Comparison of ENCODE assay signal across 30 cellular contexts in the genomic region with DNA sequence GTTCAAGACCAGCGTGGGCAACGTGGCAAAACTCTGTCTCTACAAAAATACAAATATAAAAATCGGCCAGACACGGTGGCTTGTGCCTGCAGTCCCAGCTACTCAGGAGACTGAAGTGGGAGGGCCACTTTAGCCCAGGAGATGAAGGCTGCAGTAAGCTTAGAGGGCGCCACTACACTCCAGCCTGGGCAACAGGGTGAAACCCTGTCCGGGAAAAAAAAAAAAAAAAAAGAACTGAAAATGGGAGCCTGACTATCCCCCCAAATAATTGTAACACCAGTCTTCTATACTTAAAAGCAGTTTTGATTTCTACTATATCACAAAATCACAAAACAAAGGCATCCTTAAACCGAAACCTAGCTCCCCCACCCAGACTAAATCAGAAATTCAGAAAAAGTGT.
A peak's percentile ranks its signal among the peaks of the same experiment; 100 is the strongest.
DNase-seq lines count a peak whose midpoint lies in the region; ATAC-seq and TF ChIP-seq lines count a peak whose summit lies in the region.
"Had no signal": no experiment of that assay in that cellular context is flagged by ENCODE, and none has a peak within 500 bp of the region (broad histone marks: within the 10 kb centered on the region; RNA-seq: fewer than 3 reads in every experiment).

No MANE protein-coding gene starts in this region.

- ATAC-seq in HG03432 (IDR thresholded peaks at IDR 0.05; ENCODE audit: unreplicated experiment) = no peak
- ATAC-seq: left colon; stimulated activated effector memory CD8-positive, alpha-beta T cell treated with anti-CD3 and anti-CD28 coated beads, Interleukin-12 subunit alpha, Interleukin-12 subunit beta, amount 100 ng/mL, for 72 hours had no signal

- no peak overlapping the region for H3K4me3 Mint-ChIP-seq in endodermal cell
- H3K4me3 Mint-ChIP-seq in activated CD4-positive, alpha-beta T cell treated with anti-CD3 and anti-CD28 coated beads, Interleukin-2, amount 10 ng/mL, durations not matched to agents 7 days and 5 days = no peak overlapping the region
- H3K4me3 Mint-ChIP-seq: activated CD4-positive, alpha-beta T cell treated with anti-CD3 and anti-CD28 coated beads, Interleukin-2, amount 10 ng/mL, durations not matched to agents 24 days and 14 days; activated naive CD8-positive, alpha-beta T cell treated with anti-CD3 and anti-CD28 coated beads for 36 hours; activated T-cell treated with anti-CD3 and anti-CD28 coated beads, Interleukin-2, amount 50 U/mL, for 24 hours; CD14-positive monocyte; IgD-negative memory B cell; nephron; stimulated activated effector memory CD8-positive, alpha-beta T cell treated with anti-CD3 and anti-CD28 coated beads, Interleukin-12 subunit alpha, Interleukin-12 subunit beta, amount 100 ng/mL, for 72 hours had no signal

- H3K9ac ChIP-seq in SK-N-SH = no peak overlapping the region
- H3K9ac ChIP-seq in endodermal cell (ENCODE audit: extremely low read depth, low read length, poor library complexity, severe bottlenecking) = no peak overlapping the region

- H3K9me3 ChIP-seq in SK-N-SH (no peaks in the 10 kb centered on the region), endodermal cell (ENCODE audit: control insufficient read depth, low read length) (no peaks in the 10 kb centered on the region), osteoblast (ENCODE audit: low read depth, low read length) (no peaks in the 10 kb centered on the region)
- H3K9me3 ChIP-seq: colonic mucosa, HAP-1, ovary had no signal

- H3K27me3 ChIP-seq in SK-N-SH (ENCODE audit: insufficient read depth) (no peaks in the 10 kb centered on the region), endodermal cell (ENCODE audit: control insufficient read depth, insufficient read depth, low read length, poor library complexity, severe bottlenecking) (no peaks in the 10 kb centered on the region), osteoblast (ENCODE audit: insufficient read depth, low read length) (no peaks in the 10 kb centered on the region)
- H3K27me3 ChIP-seq: colonic mucosa, ovary had no signal

- CTCF ChIA-PET in HEK293T (lab: Yijun Ruan, JAX) (interaction anchor here (0.7 to 1.1 kb wide), 4 partner anchors 8 to 199 kb away, joined by 3 to 4 read pairs (median 4); no protein-coding TSS in a partner anchor), SK-N-SH (lab: Yijun Ruan, JAX) (interaction anchor here (0.6 kb wide), 1 partner anchor 9 kb away, joined by 3 read pairs; no protein-coding TSS in a partner anchor)
- CTCF ChIA-PET in activated CD4-positive, alpha-beta T cell treated with anti-CD3 and anti-CD28 coated beads, Interleukin-2, amount 10 ng/mL, durations not matched to agents 7 days and 5 days (lab: Charles Lee) = interaction anchor here (1.0 kb wide), 1 partner anchor 13 kb away, joined by 3 read pairs; no protein-coding TSS in a partner anchor

- no peak overlapping the region for H3K4me2 ChIP-seq in SK-N-SH
- no peak overlapping the region for H3K4me2 ChIP-seq in osteoblast (ENCODE audit: insufficient read depth, low read length)

- peaks cover 31% of the 10 kb centered on the region for H4K20me1 ChIP-seq in SK-N-SH (ENCODE audit: insufficient read depth)
- peaks cover 19% of the 10 kb centered on the region for H4K20me1 ChIP-seq in osteoblast (ENCODE audit: insufficient read depth, low read length)

- DNase-seq in AG09309 (ENCODE audit: low read depth) (no peak), HEK293T (ENCODE audit: extremely low spot score) (no peak), SK-N-SH (no peak), endodermal cell (peak; percentile 73), osteoblast (ENCODE audit: insufficient read length, low spot score, missing footprints) (no peak)
- DNase-seq in activated CD4-positive, CD25-positive, alpha-beta regulatory T cell (lab: John Stamatoyannopoulos, UW) = no peak
- DNase-seq in activated CD4-positive, alpha-beta T cell treated with anti-CD3 and anti-CD28 coated beads, Interleukin-2, amount 10 ng/mL, durations not matched to agents 7 days and 5 days = no peak
- DNase-seq: activated CD4-positive, alpha-beta T cell treated with anti-CD3 and anti-CD28 coated beads, Interleukin-2, amount 10 ng/mL, durations not matched to agents 24 days and 14 days; activated gamma-delta T cell; activated naive CD8-positive, alpha-beta T cell treated with anti-CD3 and anti-CD28 coated beads for 36 hours; activated T-cell treated with anti-CD3 and anti-CD28 coated beads, Interleukin-2, amount 50 U/mL, for 24 hours; anterior cingulate cortex; colonic mucosa; effector CD4-positive, alpha-beta T cell; erythroblast; hypothalamus; left colon; NCI-H1048; NCI-H1694; NCI-H446; ovary; Right ventricle myocardium superior; trophoblast cell had no signal

- H2AFZ ChIP-seq in SK-N-SH (ENCODE audit: low read depth) (no peak overlapping the region), osteoblast (ENCODE audit: low read length) (no peak overlapping the region)

- peaks cover 16% of the 10 kb centered on the region for H3K4me1 Mint-ChIP-seq in endodermal cell
- H3K4me1 Mint-ChIP-seq in activated CD4-positive, alpha-beta T cell treated with anti-CD3 and anti-CD28 coated beads, Interleukin-2, amount 10 ng/mL, durations not matched to agents 7 days and 5 days = no peaks in the 10 kb centered on the region
- H3K4me1 Mint-ChIP-seq: activated CD4-positive, alpha-beta T cell treated with anti-CD3 and anti-CD28 coated beads, Interleukin-2, amount 10 ng/mL, durations not matched to agents 24 days and 14 days; activated naive CD8-positive, alpha-beta T cell treated with anti-CD3 and anti-CD28 coated beads for 36 hours; CD14-positive monocyte; IgD-negative memory B cell; stimulated activated effector memory CD8-positive, alpha-beta T cell treated with anti-CD3 and anti-CD28 coated beads, Interleukin-12 subunit alpha, Interleukin-12 subunit beta, amount 100 ng/mL, for 72 hours had no signal

- TF ChIP-seq RAD21 in SK-N-SH (IDR thresholded peaks at IDR 0.05; ENCODE audit: low read length) = no peak

- 78% methylated on average over 7 of the region's 7 CpGs for WGBS in SK-N-SH (ENCODE audit: low lambda C conversion rate)
- WGBS in endodermal cell (ENCODE audit: insufficient coverage in 1 of 2, insufficient read length in 1 of 2), 2 experiments = 82 to 93% methylated on average over 3 to 7 of the region's 7 CpGs

- no peak overlapping the region for H3K4me3 ChIP-seq in AG09309 (ENCODE audit: control insufficient read depth, low read depth, low read length)
- no peak overlapping the region for H3K4me3 ChIP-seq in SK-N-SH (ENCODE audit: low read depth in 2 of 2, low read length in 1 of 2)
- H3K4me3 ChIP-seq in endodermal cell (ENCODE audit: low read length) = no peak overlapping the region
- no peak overlapping the region for H3K4me3 ChIP-seq in osteoblast (ENCODE audit: insufficient read depth, low read length)
- H3K4me3 ChIP-seq: colonic mucosa, HAP-1, ovary had no signal

- H3K79me2 ChIP-seq in SK-N-SH (ENCODE audit: insufficient read depth) (peaks cover 94% of the 10 kb centered on the region), osteoblast (ENCODE audit: insufficient read depth, low read length) (peaks cover 75% of the 10 kb centered on the region)

- H3K4me1 ChIP-seq in SK-N-SH (ENCODE audit: control insufficient read depth in 1 of 2, insufficient read depth in 2 of 2, low read depth in 1 of 2, low read length in 1 of 2) (no peaks in the 10 kb centered on the region), endodermal cell (ENCODE audit: control insufficient read depth, insufficient read depth, low read length) (no peaks in the 10 kb centered on the region), osteoblast (ENCODE audit: insufficient read depth, low read length) (no peaks in the 10 kb centered on the region)
- H3K4me1 ChIP-seq: colonic mucosa had no signal

- H3K27ac Mint-ChIP-seq in endodermal cell = no peak overlapping the region
- no peak overlapping the region for H3K27ac Mint-ChIP-seq in activated CD4-positive, alpha-beta T cell treated with anti-CD3 and anti-CD28 coated beads, Interleukin-2, amount 10 ng/mL, durations not matched to agents 7 days and 5 days
- H3K27ac Mint-ChIP-seq: activated CD4-positive, alpha-beta T cell treated with anti-CD3 and anti-CD28 coated beads, Interleukin-2, amount 10 ng/mL, durations not matched to agents 24 days and 14 days; activated naive CD8-positive, alpha-beta T cell treated with anti-CD3 and anti-CD28 coated beads for 36 hours; activated T-cell treated with anti-CD3 and anti-CD28 coated beads, Interleukin-2, amount 50 U/mL, for 24 hours; CD14-positive monocyte; IgD-negative memory B cell; nephron; stimulated activated effector memory CD8-positive, alpha-beta T cell treated with anti-CD3 and anti-CD28 coated beads, Interleukin-12 subunit alpha, Interleukin-12 subunit beta, amount 100 ng/mL, for 72 hours had no signal

- peaks cover 2% of the 10 kb centered on the region for H3K36me3 Mint-ChIP-seq in endodermal cell (ENCODE audit: low read depth)
- H3K36me3 Mint-ChIP-seq in activated CD4-positive, alpha-beta T cell treated with anti-CD3 and anti-CD28 coated beads, Interleukin-2, amount 10 ng/mL, durations not matched to agents 7 days and 5 days (ENCODE audit: low read depth) = no peaks in the 10 kb centered on the region
- H3K36me3 Mint-ChIP-seq: activated naive CD8-positive, alpha-beta T cell treated with anti-CD3 and anti-CD28 coated beads for 36 hours; IgD-negative memory B cell; stimulated activated effector memory CD8-positive, alpha-beta T cell treated with anti-CD3 and anti-CD28 coated beads, Interleukin-12 subunit alpha, Interleukin-12 subunit beta, amount 100 ng/mL, for 72 hours had no signal

- no peak overlapping the region for H3K27ac ChIP-seq in SK-N-SH (ENCODE audit: low read depth in 2 of 2, low read length in 1 of 2)
- H3K27ac ChIP-seq in endodermal cell (ENCODE audit: low read depth, low read length) = no peak overlapping the region
- H3K27ac ChIP-seq in osteoblast (ENCODE audit: low read depth, low read length) = no peak overlapping the region
- H3K27ac ChIP-seq: colonic mucosa, ovary, VCaP had no signal

- no peak for TF ChIP-seq EP300 in SK-N-SH (IDR thresholded peaks at IDR 0.05; ENCODE audit: borderline replicate concordance in 1 of 2, low read depth in 1 of 2, low read length in 1 of 2)

- H3K36me3 ChIP-seq in SK-N-SH (replicated peaks in 1 of 2; ENCODE audit: control insufficient read depth in 1 of 2, insufficient read depth in 2 of 2, low read length in 1 of 2) = peaks cover 0 to 10% of the 10 kb centered on the region in 2 experiments
- no peaks in the 10 kb centered on the region for H3K36me3 ChIP-seq in endodermal cell (ENCODE audit: control insufficient read depth, insufficient read depth, low read length)
- peaks cover 1% of the 10 kb centered on the region for H3K36me3 ChIP-seq in osteoblast (ENCODE audit: insufficient read depth, low read length)
- H3K36me3 ChIP-seq: colonic mucosa, HAP-1, ovary had no signal

- POLR2A ChIA-PET in HEK293T (lab: Yijun Ruan, JAX) = no interaction called here
- POLR2A ChIA-PET in SK-N-SH (lab: Yijun Ruan, JAX) = no interaction called here
- POLR2A ChIA-PET in activated CD4-positive, alpha-beta T cell treated with anti-CD3 and anti-CD28 coated beads, Interleukin-2, amount 10 ng/mL, durations not matched to agents 7 days and 5 days (lab: Charles Lee) = interaction anchor here (0.7 kb wide), 1 partner anchor 33 kb away, joined by 3 read pairs; no protein-coding TSS in a partner anchor

- H3K9me3 Mint-ChIP-seq in endodermal cell = no peaks in the 10 kb centered on the region
- no peaks in the 10 kb centered on the region for H3K9me3 Mint-ChIP-seq in activated CD4-positive, alpha-beta T cell treated with anti-CD3 and anti-CD28 coated beads, Interleukin-2, amount 10 ng/mL, durations not matched to agents 7 days and 5 days
- H3K9me3 Mint-ChIP-seq: activated CD4-positive, alpha-beta T cell treated with anti-CD3 and anti-CD28 coated beads, Interleukin-2, amount 10 ng/mL, durations not matched to agents 24 days and 14 days; activated naive CD8-positive, alpha-beta T cell treated with anti-CD3 and anti-CD28 coated beads for 36 hours; activated T-cell treated with anti-CD3 and anti-CD28 coated beads, Interleukin-2, amount 50 U/mL, for 24 hours; IgD-negative memory B cell; nephron; stimulated activated effector memory CD8-positive, alpha-beta T cell treated with anti-CD3 and anti-CD28 coated beads, Interleukin-12 subunit alpha, Interleukin-12 subunit beta, amount 100 ng/mL, for 72 hours had no signal

- no peaks in the 10 kb centered on the region; the same call in 1 of the 2 replicates for H3K9me2 ChIP-seq in SK-N-SH

- TF ChIP-seq CTCF in AG09309 (IDR thresholded peaks at IDR 0.05; ENCODE audit: control insufficient read depth, insufficient read depth, low read depth, low read length, missing control alignments) (peak; percentile 3), SK-N-SH (IDR thresholded peaks at IDR 0.05) (peak; percentile 16; the same call in 1 of the 2 replicates), endodermal cell (conservative IDR thresholded peaks at IDR 0.05) (peak; percentile 64), osteoblast (IDR thresholded peaks at IDR 0.05; ENCODE audit: extremely low read depth, low read depth, low read length) (no peak)

- peaks cover 11% of the 10 kb centered on the region for H3F3A ChIP-seq in SK-N-SH (replicated peaks; ENCODE audit: insufficient read depth)

- no peaks in the 10 kb centered on the region for H3K27me3 Mint-ChIP-seq in endodermal cell (ENCODE audit: insufficient read depth)
- no peaks in the 10 kb centered on the region for H3K27me3 Mint-ChIP-seq in activated CD4-positive, alpha-beta T cell treated with anti-CD3 and anti-CD28 coated beads, Interleukin-2, amount 10 ng/mL, durations not matched to agents 7 days and 5 days
- H3K27me3 Mint-ChIP-seq: activated naive CD8-positive, alpha-beta T cell treated with anti-CD3 and anti-CD28 coated beads for 36 hours; IgD-negative memory B cell had no signal
